In genomic region chr17:43671755-43672502, GRCh38 we compare ENCODE assay signal across 18 cellular contexts. TPM values are rescaled to one million over a fixed set of nuclear protein-coding genes. Genes with fewer than 3 reads are reported as not detected.
A peak's percentile ranks its signal among the peaks of the same experiment; 100 is the strongest.
DNase-seq lines count a peak whose midpoint lies in the region; TF ChIP-seq lines count a peak whose summit lies in the region.
"Had no signal": no experiment of that assay in that cellular context is flagged by ENCODE, and none has a peak within 500 bp of the region (broad histone marks: within the 10 kb centered on the region; RNA-seq: fewer than 3 reads in every experiment).

No MANE protein-coding gene starts in this region.

- peaks cover 37% of the 10 kb centered on the region for H3K4me1 ChIP-seq in vagina
- H3K4me1 ChIP-seq in hepatocyte (ENCODE audit: insufficient read depth) = peaks cover 40% of the 10 kb centered on the region

- no peaks in the 10 kb centered on the region for H3K36me3 ChIP-seq in vagina
- H3K36me3 ChIP-seq in hepatocyte (replicated peaks; ENCODE audit: insufficient read depth, low read depth) = no peaks in the 10 kb centered on the region

- DNase-seq in T-helper 2 cell treated with Interferon-gamma antibody and Interleukin-4, amounts not matched to agents 5 μg/mL and 100 μg/mL, for 36 hours (ENCODE audit: low spot score) = no peak
- DNase-seq in T-helper 2 cell (no peak), mesothelial cell of epicardium (ENCODE audit: low spot score in 2 of 2, unreplicated experiment in 2 of 2) (no peak), progenitor cell of endocrine pancreas (ENCODE audit: low spot score, unreplicated experiment) (no peak), NCI-H1694 (lab: John Stamatoyannopoulos, UW) (no peak), vagina (ENCODE audit: extremely low spot score in 2 of 2) (no peak), hepatocyte (ENCODE audit: low spot score) (no peak)
- DNase-seq: AML-193, HCEC 1CT, NCI-H526, Right ventricle myocardium superior had no signal

- peak overlapping the region; percentile 10 for H3K27ac Mint-ChIP-seq in T-helper 2 cell treated with Interferon-gamma antibody and Interleukin-4, amounts not matched to agents 5 μg/mL and 100 μg/mL, for 36 hours
- H3K27ac Mint-ChIP-seq in mesothelial cell of epicardium (peak overlapping the region; percentile 98), progenitor cell of endocrine pancreas (peak overlapping the region; percentile 73)

- 77% methylated on average over 3 of the region's 3 CpGs for WGBS in hepatocyte (ENCODE audit: low lambda C conversion rate, missing lambda C conversion rate)

- intact Hi-C loops in vagina (cut with DNase I) = no loop called here

- H3K27ac ChIP-seq in VCaP = peak overlapping the region; percentile 48
- no peak overlapping the region for H3K27ac ChIP-seq in vagina
- no peak overlapping the region for H3K27ac ChIP-seq in hepatocyte
- H3K27ac ChIP-seq: C4-2B, GM23248, KMS-11 had no signal

- no peak overlapping the region for H3K4me3 ChIP-seq in vagina
- H3K4me3 ChIP-seq in hepatocyte = no peak overlapping the region
- H3K4me3 ChIP-seq: GM23248 had no signal

- no peaks in the 10 kb centered on the region for H3K9me3 ChIP-seq in vagina
- H3K9me3 ChIP-seq in hepatocyte (ENCODE audit: low read depth) = no peaks in the 10 kb centered on the region

- H3K27me3 ChIP-seq in vagina (no peaks in the 10 kb centered on the region), hepatocyte (no peaks in the 10 kb centered on the region)

- H3K27me3 Mint-ChIP-seq in T-helper 2 cell treated with Interferon-gamma antibody and Interleukin-4, amounts not matched to agents 5 μg/mL and 100 μg/mL, for 36 hours (ENCODE audit: low read depth) = peaks cover 3% of the 10 kb centered on the region
- H3K27me3 Mint-ChIP-seq in mesothelial cell of epicardium (ENCODE audit: low read depth) (no peaks in the 10 kb centered on the region), progenitor cell of endocrine pancreas (no peaks in the 10 kb centered on the region)

- no peak for TF ChIP-seq POLR2A in vagina (IDR thresholded peaks at IDR 0.05)

- no peaks in the 10 kb centered on the region for H3K36me3 Mint-ChIP-seq in T-helper 2 cell treated with Interferon-gamma antibody and Interleukin-4, amounts not matched to agents 5 μg/mL and 100 μg/mL, for 36 hours (ENCODE audit: low read depth)
- H3K36me3 Mint-ChIP-seq in mesothelial cell of epicardium (no peaks in the 10 kb centered on the region), progenitor cell of endocrine pancreas (ENCODE audit: insufficient read depth) (no peaks in the 10 kb centered on the region)

- no peak for TF ChIP-seq CTCF in VCaP (conservative IDR thresholded peaks at IDR 0.05)
- no peak for TF ChIP-seq CTCF in mesothelial cell of epicardium (IDR thresholded peaks at IDR 0.05; ENCODE audit: unreplicated experiment)
- TF ChIP-seq CTCF in progenitor cell of endocrine pancreas (IDR thresholded peaks at IDR 0.05; ENCODE audit: unreplicated experiment) = no peak
- no peak for TF ChIP-seq CTCF in vagina (IDR thresholded peaks at IDR 0.05)
- TF ChIP-seq CTCF in hepatocyte (IDR thresholded peaks at IDR 0.05; ENCODE audit: poor library complexity) = no peak

- H3K4me3 Mint-ChIP-seq in T-helper 2 cell treated with Interferon-gamma antibody and Interleukin-4, amounts not matched to agents 5 μg/mL and 100 μg/mL, for 36 hours = no peak overlapping the region
- H3K4me3 Mint-ChIP-seq in mesothelial cell of epicardium (no peak overlapping the region), progenitor cell of endocrine pancreas (ENCODE audit: low read depth) (no peak overlapping the region)

- no peaks in the 10 kb centered on the region for H4K20me1 ChIP-seq in hepatocyte (ENCODE audit: insufficient read depth, poor library complexity, severe bottlenecking)

- no peaks in the 10 kb centered on the region for H3K9me2 ChIP-seq in hepatocyte (replicated peaks; ENCODE audit: insufficient read depth)

- H2AFZ ChIP-seq in hepatocyte = no peak overlapping the region
- H2AFZ ChIP-seq: GM23248 had no signal

- H3K4me1 Mint-ChIP-seq in T-helper 2 cell treated with Interferon-gamma antibody and Interleukin-4, amounts not matched to agents 5 μg/mL and 100 μg/mL, for 36 hours (ENCODE audit: low read depth) = peaks cover 26% of the 10 kb centered on the region
- H3K4me1 Mint-ChIP-seq in mesothelial cell of epicardium (peaks cover 57% of the 10 kb centered on the region), progenitor cell of endocrine pancreas (ENCODE audit: low read depth) (peaks cover 50% of the 10 kb centered on the region)

- H3K4me2 ChIP-seq in hepatocyte = no peak overlapping the region
- H3K4me2 ChIP-seq: KMS-11 had no signal

- H3K79me2 ChIP-seq in hepatocyte = no peaks in the 10 kb centered on the region

- no peaks in the 10 kb centered on the region for H3K9me3 Mint-ChIP-seq in T-helper 2 cell treated with Interferon-gamma antibody and Interleukin-4, amounts not matched to agents 5 μg/mL and 100 μg/mL, for 36 hours
- H3K9me3 Mint-ChIP-seq in mesothelial cell of epicardium = no peaks in the 10 kb centered on the region
- no peaks in the 10 kb centered on the region for H3K9me3 Mint-ChIP-seq in progenitor cell of endocrine pancreas (ENCODE audit: low read depth)

RNA-seq across cellular contexts. Expression of gene MEOX1, which starts 10.2 kb away (rescaled TPM):
- total RNA-seq in mesothelial cell of epicardium (1.2 to 1.8 TPM (median 1.2 TPM) in 3 replicates), progenitor cell of endocrine pancreas (1.1 and 1.2 TPM in 2 replicates), vagina (4.7 TPM), hepatocyte (0.64 and 0.90 TPM in 2 replicates)
- polyA plus RNA-seq in hepatocyte = 0.32 and 0.33 TPM in 2 replicates
- total RNA-seq: A172, GM23248, HT1080, SK-MEL-5 had no signal
- polyA plus RNA-seq: GM23248 had no signal

Comparison
In these comparisons a context has a peak if more than half of its experiments do, and no peak if none do; other contexts are left out.
1. H3K27ac Mint-ChIP-seq: peak in every context shown above with its lines; median percentile 98 in mesothelial cell of epicardium; 73 in progenitor cell of endocrine pancreas; 10 in T-helper 2 cell treated with Interferon-gamma antibody and Interleukin-4, amounts not matched to agents 5 μg/mL and 100 μg/mL, for 36 hours.